ENCODE assay signal across 8 cellular contexts in the genomic region with DNA sequence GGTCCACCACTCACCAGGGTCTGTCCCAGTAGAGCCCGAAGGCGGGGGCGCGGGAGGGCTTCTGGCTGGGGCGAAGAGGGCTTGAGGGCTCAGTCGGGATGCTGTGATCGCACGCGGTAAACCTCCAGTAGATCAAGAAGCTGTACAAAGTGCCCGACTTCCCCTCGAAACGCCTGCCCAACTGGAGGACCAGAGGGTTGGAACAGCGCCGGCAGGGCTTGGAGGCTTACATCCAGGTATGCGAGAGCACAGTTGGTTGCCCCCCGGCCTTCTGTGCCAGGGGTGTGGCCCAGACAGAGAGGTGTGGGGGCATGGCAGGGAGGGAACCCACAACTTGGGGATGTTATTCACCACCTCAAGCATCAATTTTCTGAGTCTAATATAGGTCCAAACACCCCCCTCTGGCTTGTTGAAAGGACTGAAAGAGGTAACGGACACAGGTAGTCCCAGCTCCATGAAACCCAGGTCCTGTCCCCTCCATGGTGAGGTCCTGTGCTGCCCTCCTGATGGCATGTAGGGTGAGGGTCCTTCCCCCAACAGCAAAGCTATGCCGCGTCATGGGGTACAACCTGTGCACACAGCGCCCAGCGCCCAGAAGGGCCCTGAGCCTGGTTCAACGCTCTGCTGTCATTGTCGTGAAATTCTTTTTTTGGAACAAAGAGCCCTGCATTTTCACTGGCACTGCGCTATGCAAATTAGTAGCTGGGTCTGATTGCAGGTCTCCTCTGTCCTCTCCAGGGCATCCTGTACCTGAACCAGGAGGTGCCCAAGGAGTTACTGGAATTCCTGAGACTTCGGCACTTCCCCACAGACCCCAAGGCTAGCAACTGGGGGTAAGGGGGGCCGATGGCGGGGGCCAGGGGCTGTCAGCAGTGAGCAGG. TPM values are rescaled to one million over a fixed set of nuclear protein-coding genes. Genes with fewer than 3 reads are reported as not detected.
DNase-seq lines count a peak whose midpoint lies in the region; ATAC-seq and TF ChIP-seq lines count a peak whose summit lies in the region.

No MANE protein-coding gene starts in this region.

- peaks cover 11% of the 10 kb centered on the region for H3K4me1 Mint-ChIP-seq in type B pancreatic cell (ENCODE audit: unreplicated experiment)

- no peak for TF ChIP-seq POLR2A in GM18505 (IDR thresholded peaks at IDR 0.05; ENCODE audit: borderline replicate concordance, extremely low read depth, insufficient read depth, insufficient read length)

- DNase-seq in BE2C (peak; percentile 33), type B pancreatic cell (ENCODE audit: extremely low spot score, unreplicated experiment) (no peak), HCEC 1CT (no peak), SHP77 treated with DMSO at 0.1 percent for 48 hours (lab: John Stamatoyannopoulos, UW) (no peak)
- DNase-seq in activated T-cell treated with anti-CD3 and anti-CD28 coated beads, Interleukin-2, amount 50 U/mL, for 48 hours: peak; percentile 44 to 49

- peak overlapping the region; percentile 62 for H3K27ac ChIP-seq in layer of hippocampus (ENCODE audit: low read depth, low read length)

- H3K4me3 ChIP-seq in BE2C (ENCODE audit: low read depth, low read length): peak overlapping the region; percentile 69

- no peaks in the 10 kb centered on the region for H3K9me3 ChIP-seq in BE2C

- H3K36me3 ChIP-seq in BE2C: peaks cover 20% of the 10 kb centered on the region

- H3K36me3 Mint-ChIP-seq in type B pancreatic cell: peaks cover 4% of the 10 kb centered on the region

- no peaks in the 10 kb centered on the region for H3K4me1 ChIP-seq in BE2C

- no peaks in the 10 kb centered on the region for H3K9me3 Mint-ChIP-seq in type B pancreatic cell

- peaks cover 25% of the 10 kb centered on the region for H3K27me3 Mint-ChIP-seq in type B pancreatic cell

- no peak overlapping the region for H3K27ac Mint-ChIP-seq in type B pancreatic cell

- H3K4me3 Mint-ChIP-seq in type B pancreatic cell: peak overlapping the region; percentile 52

- peaks cover 13% of the 10 kb centered on the region for H3K27me3 ChIP-seq in BE2C
- peaks cover 4% of the 10 kb centered on the region for H3K27me3 ChIP-seq in layer of hippocampus (ENCODE audit: control insufficient read depth, insufficient read depth, low read length)

- ATAC-seq in GM18505 (IDR thresholded peaks at IDR 0.05; ENCODE audit: unreplicated experiment) (peak; percentile 14), HG03159 (IDR thresholded peaks at IDR 0.05; ENCODE audit: unreplicated experiment) (peak; percentile 13)

- TF ChIP-seq CTCF in BE2C (IDR thresholded peaks at IDR 0.05; ENCODE audit: low read depth, low read length): no peak
- no peak for TF ChIP-seq CTCF in type B pancreatic cell (conservative IDR thresholded peaks at IDR 0.05)

RNA-seq across cellular contexts. Expression of gene SNX22, which starts 1.2 kb away (rescaled TPM):
- 2.1 TPM for polyA plus RNA-seq in BE2C (2012; ENCODE audit: insufficient read depth, insufficient read length, low read depth)
- 1.3 and 2.7 TPM in 2 replicates for total RNA-seq in type B pancreatic cell (ENCODE audit: low replicate concordance)

RNA-seq across cellular contexts. Expression of gene PPIB, which starts 10.1 kb away (rescaled TPM):
- polyA plus RNA-seq in BE2C (2012; ENCODE audit: insufficient read depth, insufficient read length, low read depth): 1,035 TPM
- 551 and 606 TPM in 2 replicates for total RNA-seq in type B pancreatic cell (ENCODE audit: low replicate concordance)

RNA-seq across cellular contexts. Expression of gene SNX1, which starts 57.0 kb away (rescaled TPM):
- 120 TPM for polyA plus RNA-seq in BE2C (2012; ENCODE audit: insufficient read depth, insufficient read length, low read depth)
- 111 and 124 TPM in 2 replicates for total RNA-seq in type B pancreatic cell (ENCODE audit: low replicate concordance)

RNA-seq across cellular contexts. Expression of gene CIAO2A, which starts 59.1 kb away (rescaled TPM):
- polyA plus RNA-seq in BE2C (2012; ENCODE audit: insufficient read depth, insufficient read length, low read depth): 66.6 TPM
- total RNA-seq in type B pancreatic cell (ENCODE audit: low replicate concordance): 59.8 and 69.7 TPM in 2 replicates

Comparison
In these comparisons a context has a peak if more than half of its experiments do, and no peak if none do; other contexts are left out.
1. DNase-seq: peak in BE2C (single experiment) and activated T-cell treated with anti-CD3 and anti-CD28 coated beads, Interleukin-2, amount 50 U/mL, for 48 hours (2 of 2); none in type B pancreatic cell (single experiment), HCEC 1CT (single experiment) and SHP77 treated with DMSO at 0.1 percent for 48 hours (single experiment).